In genomic region chr2:238433941-238434845, GRCh38 we compare ENCODE assay signal across 14 cellular contexts. TPM values are rescaled to one million over a fixed set of nuclear protein-coding genes. Genes with fewer than 3 reads are reported as not detected.
DNase-seq lines count a peak whose midpoint lies in the region; TF ChIP-seq lines count a peak whose summit lies in the region.
"Had no signal": no experiment of that assay in that cellular context is flagged by ENCODE, and none has a peak within 500 bp of the region (broad histone marks: within the 10 kb centered on the region; RNA-seq: fewer than 3 reads in every experiment).

No MANE protein-coding gene starts in this region.

- CTCF ChIA-PET in BJ (lab: Yijun Ruan, JAX) (interaction anchor here (1.4 to 2.2 kb wide), 2 partner anchors 64 to 77 kb away, joined by 3 to 8 read pairs; no protein-coding TSS in a partner anchor), mammary epithelial cell (lab: Charles Lee; ENCODE audit: low non-redundant PET) (interaction anchor here (0.6 kb wide), 1 partner anchor 286 kb away, joined by 5 read pairs; no protein-coding TSS in a partner anchor)

- TF ChIP-seq CTCF in BJ (IDR thresholded peaks at IDR 0.05; ENCODE audit: insufficient read depth, low read depth, low read length), result no peak
- TF ChIP-seq CTCF in mammary epithelial cell (conservative IDR thresholded peaks at IDR 0.05 in 1 of 2, IDR thresholded peaks at IDR 0.05 in 1 of 2; ENCODE audit: extremely low read depth in 1 of 2, insufficient read depth in 1 of 2, low read depth in 1 of 2, low read length in 2 of 2), result no peak
- no peak for TF ChIP-seq CTCF in left ventricle myocardium inferior (IDR thresholded peaks at IDR 0.05; ENCODE audit: borderline replicate concordance)

- H3K4me3 ChIP-seq in BJ (ENCODE audit: low read depth, low read length), result no peak overlapping the region
- no peak overlapping the region for H3K4me3 ChIP-seq in mammary epithelial cell (replicated peaks in 1 of 3; ENCODE audit: insufficient read depth in 1 of 3, low read depth in 2 of 3, low read length in 3 of 3)
- no peak overlapping the region for H3K4me3 ChIP-seq in left ventricle myocardium inferior
- H3K4me3 ChIP-seq: prostate gland, thyroid gland had no signal

- H2AFZ ChIP-seq in mammary epithelial cell (ENCODE audit: low read depth, low read length), result no peak overlapping the region

- peaks cover 15% of the 10 kb centered on the region for H3K4me1 ChIP-seq in mammary epithelial cell (ENCODE audit: insufficient read depth, low read length)
- H3K4me1 ChIP-seq in left ventricle myocardium inferior, result peaks cover 10% of the 10 kb centered on the region
- H3K4me1 ChIP-seq: prostate gland had no signal

- H3K27ac ChIP-seq in mammary epithelial cell (ENCODE audit: insufficient read depth, low read depth, low read length) (peak overlapping the region; percentile 28), left ventricle myocardium inferior (replicated peaks) (no peak overlapping the region)
- H3K27ac ChIP-seq: prostate gland, thyroid gland had no signal

- WGBS in mammary epithelial cell (ENCODE audit: low coverage, missing lambda C conversion rate), result 88% methylated on average over 13 of the region's 13 CpGs

- POLR2A ChIA-PET in BJ (lab: Charles Lee), result no interaction called here

- no peak overlapping the region for H3K4me2 ChIP-seq in mammary epithelial cell (ENCODE audit: insufficient read depth, low read depth, low read length)

- no peaks in the 10 kb centered on the region for H3K27me3 ChIP-seq in BJ (ENCODE audit: control insufficient read depth, insufficient read depth, low read length)
- no peaks in the 10 kb centered on the region for H3K27me3 ChIP-seq in mammary epithelial cell (ENCODE audit: insufficient read depth, low read length)
- no peaks in the 10 kb centered on the region for H3K27me3 ChIP-seq in left ventricle myocardium inferior (ENCODE audit: low read depth)
- H3K27me3 ChIP-seq: thyroid gland had no signal

- H3K36me3 ChIP-seq in BJ (ENCODE audit: control insufficient read depth, insufficient read depth, low read length) (peaks cover 11% of the 10 kb centered on the region), mammary epithelial cell (ENCODE audit: insufficient read depth, low read length) (peaks cover 16% of the 10 kb centered on the region), left ventricle myocardium inferior (peaks cover 37% of the 10 kb centered on the region)

- peak; percentile 86 for DNase-seq in BJ (ENCODE audit: low read depth)
- DNase-seq in LHCN-M2 (ENCODE audit: low read depth), result peak; percentile 83
- peak; percentile 65 for DNase-seq in mammary epithelial cell
- peak; percentile 44 for DNase-seq in myocyte (ENCODE audit: low read depth)
- no peak for DNase-seq in cerebellar nuclear complex (lab: John Stamatoyannopoulos, UW)
- DNase-seq in HuH-7 (ENCODE audit: low spot score), result no peak
- DNase-seq in left ventricle myocardium inferior, result no peak
- DNase-seq in NCI-H446 treated with DMSO at 0.1 percent for 48 hours (lab: John Stamatoyannopoulos, UW), result no peak
- DNase-seq: anterior cingulate cortex, left colon, NCI-H1436, NCI-H774, thyroid gland had no signal

- no TSS peak for BruUV-seq in mammary epithelial cell (replicated peaks; lab: Mats Ljungman, UMichigan)

- intact Hi-C loops in mammary epithelial cell (cut with micrococcal nuclease) (no loop called here), left ventricle myocardium inferior (cut with micrococcal nuclease) (no loop called here)

- H4K20me1 ChIP-seq in mammary epithelial cell (ENCODE audit: insufficient read depth, low read length), result no peaks in the 10 kb centered on the region

- H3K79me2 ChIP-seq in mammary epithelial cell (ENCODE audit: insufficient read depth, low read length), result peaks cover 83% of the 10 kb centered on the region

- in situ Hi-C loops in mammary epithelial cell (cut with MboI; ENCODE audit: low sequenced_read_pairs in 2 of 2), result loop anchor here in 1 of 2 donors (10.0 kb wide), 1 partner anchor 149 kb away; the partner anchor contains the start of gene PER2

- no peak overlapping the region for H3K9ac ChIP-seq in mammary epithelial cell (ENCODE audit: insufficient read depth, low read length)

- dilution Hi-C loops in mammary epithelial cell (cut with HindIII; ENCODE audit: low sequenced_read_pairs), result no loop called here

- H3K9me3 ChIP-seq in mammary epithelial cell (replicated peaks; ENCODE audit: insufficient read depth, low read length) (no peaks in the 10 kb centered on the region), left ventricle myocardium inferior (replicated peaks) (peaks cover 16% of the 10 kb centered on the region)
- H3K9me3 ChIP-seq: prostate gland, thyroid gland had no signal

RNA-seq across cellular contexts. Expression of gene ASB1, which starts 7.5 kb away (rescaled TPM):
- polyA plus RNA-seq in BJ (2011; rRNA removed), result 24.9 and 33.4 TPM in 2 replicates
- polyA minus RNA-seq in BJ (2011; rRNA and poly(A)+ RNA removed), result 26.3 and 33.3 TPM in 2 replicates
- total RNA-seq in LHCN-M2 (2014; rRNA removed), result 23.8 and 30.4 TPM in 2 replicates
- polyA plus RNA-seq in LHCN-M2 (2012), result 41.7 TPM
- 10 to 100 TPM; 26.8 to 49.5 TPM for total RNA-seq in mammary epithelial cell
- polyA plus RNA-seq in mammary epithelial cell, result 31.6 TPM
- polyA minus RNA-seq in mammary epithelial cell, result 109 TPM
- 55.5 and 70.7 TPM in 2 replicates for total RNA-seq in myocyte
- polyA plus RNA-seq in myocyte (2012), result 77.6 TPM
- 52.6 TPM for total RNA-seq in left ventricle myocardium inferior

Comparison
In these comparisons a context has a peak if more than half of its experiments do, and no peak if none do; other contexts are left out.
1. DNase-seq: peak in BJ (single experiment), LHCN-M2 (single experiment), mammary epithelial cell (single experiment) and myocyte (single experiment); none in cerebellar nuclear complex (0 of 2), HuH-7 (single experiment), left ventricle myocardium inferior (single experiment) and NCI-H446 treated with DMSO at 0.1 percent for 48 hours (single experiment).